In genomic region chr7:106504207-106504606, GRCh38 we compare ENCODE assay signal across 19 cellular contexts.
DNase-seq lines count a peak whose midpoint lies in the region; ATAC-seq, FAIRE-seq and TF ChIP-seq lines count a peak whose summit lies in the region.
"Had no signal": no experiment of that assay in that cellular context is flagged by ENCODE, and none has a peak within 500 bp of the region (broad histone marks: within the 10 kb centered on the region; RNA-seq: fewer than 3 reads in every experiment).

No MANE protein-coding gene starts in this region.

- ATAC-seq in activated T-cell treated with anti-CD3 and anti-CD28 coated beads, Interleukin-2, amount 50 U/mL, for 72 hours (replicated peaks in 1 of 2), result no peak
- ATAC-seq in A549 (no peak), K562 (no peak), HG03095 (IDR thresholded peaks at IDR 0.05; ENCODE audit: unreplicated experiment) (no peak), GM21619 (IDR thresholded peaks at IDR 0.05; ENCODE audit: unreplicated experiment) (no peak)
- no peak for ATAC-seq in CD8-positive, alpha-beta T cell

- no peaks in the 10 kb centered on the region for H3K27me3 ChIP-seq in K562 (ENCODE audit: control insufficient read depth in 2 of 2, insufficient read depth in 2 of 2, low read length in 2 of 2)
- H3K27me3 ChIP-seq in CD8-positive, alpha-beta T cell (ENCODE audit: insufficient read depth, low read length), result no peaks in the 10 kb centered on the region
- H3K27me3 ChIP-seq: BE2C, Peyer's patch had no signal

- POLR2A ChIA-PET in A549 (lab: Yijun Ruan, JAX) (no interaction called here), K562 (lab: Yijun Ruan, JAX) (interaction anchor here (0.6 kb wide), 2 partner anchors 13 to 274 kb away, joined by 3 to 4 read pairs; no protein-coding TSS in a partner anchor)
- POLR2A ChIA-PET in CD8-positive, alpha-beta T cell (lab: Charles Lee), result no interaction called here

- H3K36me3 Mint-ChIP-seq in activated T-cell treated with anti-CD3 and anti-CD28 coated beads, Interleukin-2, amount 50 U/mL, for 24 hours (ENCODE audit: low read depth), result peaks cover 10% of the 10 kb centered on the region
- H3K36me3 Mint-ChIP-seq in activated T-cell treated with anti-CD3 and anti-CD28 coated beads, Interleukin-2, amount 50 U/mL, for 72 hours (ENCODE audit: insufficient read depth in 2 of 2), result peaks cover 6 to 7% of the 10 kb centered on the region in 2 donors
- no peaks in the 10 kb centered on the region for H3K36me3 Mint-ChIP-seq in activated T-helper 1 cell treated with anti-CD3 and anti-CD28 coated beads, Interleukin-12 subunit alpha, Interleukin-12 subunit beta, Interleukin-2, Interleukin-4 antibody, amounts not matched to agents 30 ng/mL and 10 ng/mL and 1 ng/mL, durations not matched to agents 14 hours and 24 hours and 36 hours (ENCODE audit: low read depth)
- no peaks in the 10 kb centered on the region for H3K36me3 Mint-ChIP-seq in CD8-positive, alpha-beta T cell

- H3K9ac ChIP-seq in K562 (ENCODE audit: insufficient read depth in 1 of 2, low read depth in 2 of 2, low read length in 2 of 2), result no peak overlapping the region

- intact Hi-C loops in activated T-helper 1 cell treated with anti-CD3 and anti-CD28 coated beads, Interleukin-12 subunit alpha, Interleukin-12 subunit beta, Interleukin-2, Interleukin-4 antibody, amounts not matched to agents 30 ng/mL and 10 ng/mL and 1 ng/mL, durations not matched to agents 14 hours and 24 hours and 36 hours (cut with micrococcal nuclease), result loop anchor here (5.0 kb wide), 1 partner anchor 213 kb away; no protein-coding TSS in a partner anchor
- intact Hi-C loops in K562 (cut with micrococcal nuclease), result no loop called here
- intact Hi-C loops in CD8-positive, alpha-beta T cell (cut with DNase I, micrococcal nuclease), result no loop called here

- no peak for TF ChIP-seq POLR2A in A549 (IDR thresholded peaks at IDR 0.05; ENCODE audit: low read length)
- TF ChIP-seq POLR2A in K562 (conservative IDR thresholded peaks at IDR 0.05), result no peak

- TF ChIP-seq CTCF in A549 (IDR thresholded peaks at IDR 0.05), result no peak
- no peak for TF ChIP-seq CTCF in K562 (IDR thresholded peaks at IDR 0.05 in 2 of 3, conservative IDR thresholded peaks at IDR 0.05 in 1 of 3; ENCODE audit: insufficient read depth in 2 of 3, low read depth in 1 of 3, low read length in 3 of 3)
- TF ChIP-seq CTCF in CD8-positive, alpha-beta T cell (IDR thresholded peaks at IDR 0.05), result no peak

- H3K4me3 Mint-ChIP-seq in activated T-cell treated with anti-CD3 and anti-CD28 coated beads, Interleukin-2, amount 50 U/mL, for 24 hours, result peak overlapping the region; percentile 40
- no peak overlapping the region for H3K4me3 Mint-ChIP-seq in activated T-cell treated with anti-CD3 and anti-CD28 coated beads, Interleukin-2, amount 50 U/mL, for 72 hours
- no peak overlapping the region for H3K4me3 Mint-ChIP-seq in activated T-helper 1 cell treated with anti-CD3 and anti-CD28 coated beads, Interleukin-12 subunit alpha, Interleukin-12 subunit beta, Interleukin-2, Interleukin-4 antibody, amounts not matched to agents 30 ng/mL and 10 ng/mL and 1 ng/mL, durations not matched to agents 14 hours and 24 hours and 36 hours
- H3K4me3 Mint-ChIP-seq in CD8-positive, alpha-beta T cell, result no peak overlapping the region

- no peaks in the 10 kb centered on the region for H3K27me3 Mint-ChIP-seq in activated T-cell treated with anti-CD3 and anti-CD28 coated beads, Interleukin-2, amount 50 U/mL, for 24 hours
- H3K27me3 Mint-ChIP-seq in activated T-cell treated with anti-CD3 and anti-CD28 coated beads, Interleukin-2, amount 50 U/mL, for 72 hours (ENCODE audit: low read depth), result peaks cover 7% of the 10 kb centered on the region
- H3K27me3 Mint-ChIP-seq in activated T-helper 1 cell treated with anti-CD3 and anti-CD28 coated beads, Interleukin-12 subunit alpha, Interleukin-12 subunit beta, Interleukin-2, Interleukin-4 antibody, amounts not matched to agents 30 ng/mL and 10 ng/mL and 1 ng/mL, durations not matched to agents 14 hours and 24 hours and 36 hours (ENCODE audit: insufficient read depth), result no peaks in the 10 kb centered on the region
- no peaks in the 10 kb centered on the region for H3K27me3 Mint-ChIP-seq in CD8-positive, alpha-beta T cell (ENCODE audit: low read depth)

- FAIRE-seq in A549 (lab: Jason Lieb, UNC) (no peak), K562 (lab: Jason Lieb, UNC) (no peak)
- FAIRE-seq: GM19239, H54 had no signal

- no peaks in the 10 kb centered on the region for H3K9me1 ChIP-seq in K562 (ENCODE audit: control insufficient read depth, insufficient read depth, low read length)

- peak overlapping the region; percentile 60 for H2AFZ ChIP-seq in K562 (ENCODE audit: low read depth, low read length)

- CTCF ChIA-PET in A549 (lab: Yijun Ruan, JAX), result no interaction called here
- CTCF ChIA-PET in K562 (lab: Yijun Ruan, JAX; ENCODE audit: low intra/inter-chr PET ratio), result no interaction called here
- CTCF ChIA-PET in CD8-positive, alpha-beta T cell (lab: Charles Lee), result no interaction called here

- H3K4me2 ChIP-seq in A549 (no peak overlapping the region), K562 (ENCODE audit: insufficient read depth, low read length) (no peak overlapping the region)

- H3K4me3 ChIP-seq in A549, result no peak overlapping the region
- H3K4me3 ChIP-seq in K562, result no peak overlapping the region
- no peak overlapping the region for H3K4me3 ChIP-seq in CD8-positive, alpha-beta T cell (ENCODE audit: low read depth, low read length)
- H3K4me3 ChIP-seq: Peyer's patch had no signal

- 49% methylated on average over 3 of the region's 3 CpGs for WGBS in A549 (ENCODE audit: missing lambda C conversion rate)
- WGBS in K562 (ENCODE audit: insufficient coverage, low coverage, missing lambda C conversion rate), result 86% methylated on average over 3 of the region's 3 CpGs

- H4K20me1 ChIP-seq in K562 (replicated peaks; ENCODE audit: control insufficient read depth, insufficient read depth, low read length), result no peaks in the 10 kb centered on the region

- no peaks in the 10 kb centered on the region for H3K79me2 ChIP-seq in K562 (ENCODE audit: control insufficient read depth, insufficient read depth, low read length)

- H3K36me3 ChIP-seq in K562 (ENCODE audit: control insufficient read depth, insufficient read depth, low read length), result no peaks in the 10 kb centered on the region
- H3K36me3 ChIP-seq in CD8-positive, alpha-beta T cell (ENCODE audit: insufficient read depth, low read length), result no peaks in the 10 kb centered on the region
- H3K36me3 ChIP-seq: BE2C, Peyer's patch had no signal

- no peak for DNase-seq in activated T-cell treated with anti-CD3 and anti-CD28 coated beads, Interleukin-2, amount 50 U/mL, for 24 hours
- DNase-seq in activated T-cell treated with anti-CD3 and anti-CD28 coated beads, Interleukin-2, amount 50 U/mL, for 72 hours, result no peak
- DNase-seq in A549 (ENCODE audit: low read depth in 1 of 2, low spot score in 1 of 2) (no peak), K562 (ENCODE audit: extremely low read depth in 1 of 4, low spot score in 3 of 4) (no peak)
- DNase-seq in activated T-helper 1 cell treated with anti-CD3 and anti-CD28 coated beads, Interleukin-12 subunit alpha, Interleukin-12 subunit beta, Interleukin-2, Interleukin-4 antibody, amounts not matched to agents 30 ng/mL and 10 ng/mL and 1 ng/mL, durations not matched to agents 14 hours and 24 hours and 36 hours (ENCODE audit: low spot score), result no peak
- DNase-seq in CD8-positive, alpha-beta T cell, result no peak
- DNase-seq: BE2C, GF-D8, Kasumi-1, NCI-H1417, NCI-H1694 treated with DMSO at 0.1 percent for 48 hours, NCI-H2081 treated with DMSO at 0.1 percent for 48 hours, NCI-H2171 treated with DMSO at 0.1 percent for 48 hours, NCI-H524 treated with DMSO at 0.1 percent for 48 hours, Peyer's patch had no signal

- H3K9me3 ChIP-seq in A549 (no peaks in the 10 kb centered on the region), K562 (replicated peaks; ENCODE audit: control insufficient read depth, insufficient read depth, low read depth, low read length) (no peaks in the 10 kb centered on the region; the same call in 1 of the 2 replicates)
- no peaks in the 10 kb centered on the region for H3K9me3 ChIP-seq in CD8-positive, alpha-beta T cell (ENCODE audit: low read length)
- H3K9me3 ChIP-seq: BE2C, Peyer's patch had no signal

- TF ChIP-seq EP300 in A549 (IDR thresholded peaks at IDR 0.05), result no peak
- TF ChIP-seq EP300 in K562 (IDR thresholded peaks at IDR 0.05; ENCODE audit: low read length), result no peak

- in situ Hi-C loops in K562 (cut with MboI), result no loop called here

- H3K4me1 ChIP-seq in A549, result no peaks in the 10 kb centered on the region
- H3K4me1 ChIP-seq in K562 (replicated peaks in 1 of 2; ENCODE audit: control insufficient read depth in 2 of 2, insufficient read depth in 2 of 2, low read length in 2 of 2), result peaks cover 6 to 25% of the 10 kb centered on the region in 2 experiments; a peak in 4 of 5 replicates
- H3K4me1 ChIP-seq in CD8-positive, alpha-beta T cell (ENCODE audit: insufficient read depth, low read length), result no peaks in the 10 kb centered on the region
- H3K4me1 ChIP-seq: BE2C, Peyer's patch had no signal

- TF ChIP-seq RAD21 in A549 (conservative IDR thresholded peaks at IDR 0.05 in 1 of 2, IDR thresholded peaks at IDR 0.05 in 1 of 2) (no peak), K562 (CRISPR knock-in tag; conservative IDR thresholded peaks at IDR 0.05 in 1 of 2, IDR thresholded peaks at IDR 0.05 in 1 of 2) (no peak)

- peaks cover 44% of the 10 kb centered on the region for H3K4me1 Mint-ChIP-seq in activated T-cell treated with anti-CD3 and anti-CD28 coated beads, Interleukin-2, amount 50 U/mL, for 24 hours (ENCODE audit: low read depth)
- H3K4me1 Mint-ChIP-seq in activated T-cell treated with anti-CD3 and anti-CD28 coated beads, Interleukin-2, amount 50 U/mL, for 72 hours (ENCODE audit: low read depth), result peaks cover 17% of the 10 kb centered on the region
- H3K4me1 Mint-ChIP-seq in activated T-helper 1 cell treated with anti-CD3 and anti-CD28 coated beads, Interleukin-12 subunit alpha, Interleukin-12 subunit beta, Interleukin-2, Interleukin-4 antibody, amounts not matched to agents 30 ng/mL and 10 ng/mL and 1 ng/mL, durations not matched to agents 14 hours and 24 hours and 36 hours (ENCODE audit: low read depth), result peaks cover 21% of the 10 kb centered on the region
- H3K4me1 Mint-ChIP-seq in CD8-positive, alpha-beta T cell (ENCODE audit: low read depth), result no peaks in the 10 kb centered on the region

- H3K27ac Mint-ChIP-seq in activated T-cell treated with anti-CD3 and anti-CD28 coated beads, Interleukin-2, amount 50 U/mL, for 24 hours, result peak overlapping the region; percentile 69
- H3K27ac Mint-ChIP-seq in activated T-cell treated with anti-CD3 and anti-CD28 coated beads, Interleukin-2, amount 50 U/mL, for 72 hours, result no peak overlapping the region
- H3K27ac Mint-ChIP-seq in activated T-helper 1 cell treated with anti-CD3 and anti-CD28 coated beads, Interleukin-12 subunit alpha, Interleukin-12 subunit beta, Interleukin-2, Interleukin-4 antibody, amounts not matched to agents 30 ng/mL and 10 ng/mL and 1 ng/mL, durations not matched to agents 14 hours and 24 hours and 36 hours, result peak overlapping the region; percentile 40
- H3K27ac Mint-ChIP-seq in CD8-positive, alpha-beta T cell, result no peak overlapping the region

- H3K27ac ChIP-seq in A549 (no peak overlapping the region), K562 (ENCODE audit: extremely low read depth, low read depth, low read length) (no peak overlapping the region)
- H3K27ac ChIP-seq in CD8-positive, alpha-beta T cell (ENCODE audit: low read depth, low read length), result no peak overlapping the region
- H3K27ac ChIP-seq: Peyer's patch had no signal

- no TSS peak for BruUV-seq in K562 (replicated peaks; lab: Mats Ljungman, UMichigan)

- H3K9me3 Mint-ChIP-seq in activated T-cell treated with anti-CD3 and anti-CD28 coated beads, Interleukin-2, amount 50 U/mL, for 24 hours, result no peaks in the 10 kb centered on the region
- peaks cover 3 to 5% of the 10 kb centered on the region in 2 donors for H3K9me3 Mint-ChIP-seq in activated T-cell treated with anti-CD3 and anti-CD28 coated beads, Interleukin-2, amount 50 U/mL, for 72 hours
- H3K9me3 Mint-ChIP-seq in activated T-helper 1 cell treated with anti-CD3 and anti-CD28 coated beads, Interleukin-12 subunit alpha, Interleukin-12 subunit beta, Interleukin-2, Interleukin-4 antibody, amounts not matched to agents 30 ng/mL and 10 ng/mL and 1 ng/mL, durations not matched to agents 14 hours and 24 hours and 36 hours, result no peaks in the 10 kb centered on the region
- no peaks in the 10 kb centered on the region for H3K9me3 Mint-ChIP-seq in CD8-positive, alpha-beta T cell

Comparison
In these comparisons a context has a peak if more than half of its experiments do, and no peak if none do; other contexts are left out.
1. H3K27ac Mint-ChIP-seq: peak in activated T-cell treated with anti-CD3 and anti-CD28 coated beads, Interleukin-2, amount 50 U/mL, for 24 hours (single experiment) and activated T-helper 1 cell treated with anti-CD3 and anti-CD28 coated beads, Interleukin-12 subunit alpha, Interleukin-12 subunit beta, Interleukin-2, Interleukin-4 antibody, amounts not matched to agents 30 ng/mL and 10 ng/mL and 1 ng/mL, durations not matched to agents 14 hours and 24 hours and 36 hours (single experiment); none in activated T-cell treated with anti-CD3 and anti-CD28 coated beads, Interleukin-2, amount 50 U/mL, for 72 hours (single experiment) and CD8-positive, alpha-beta T cell (single experiment).